Comparison of ENCODE assay signal across 1 cellular context in the genomic region with DNA sequence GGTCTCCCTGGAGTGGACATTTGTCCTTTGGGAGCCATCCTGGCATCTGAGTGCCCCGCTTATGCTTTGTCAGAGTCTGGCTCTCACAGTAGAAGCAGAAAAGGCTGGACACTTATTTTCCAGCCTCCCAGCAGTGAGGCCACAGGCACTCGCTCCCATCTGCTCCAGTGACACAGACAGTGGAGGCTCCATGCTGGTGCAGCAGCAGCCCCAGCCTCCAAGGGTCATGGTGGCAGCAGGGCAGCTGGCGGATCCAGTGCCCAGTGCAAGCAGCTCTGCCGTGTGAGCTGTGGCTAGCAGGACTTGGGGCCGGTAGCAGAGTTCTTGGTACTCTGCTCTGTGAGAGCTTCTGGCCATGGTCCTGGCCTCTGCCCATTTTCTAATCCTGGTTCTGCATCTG.
TF ChIP-seq lines count a peak whose summit lies in the region.

No MANE protein-coding gene starts in this region.

TF ChIP-seq in HepG2, 621 proteins besides CTCF, POLR2A, EP300 and RAD21 (continued from another document):
- TF ChIP-seq, protein P1, sequence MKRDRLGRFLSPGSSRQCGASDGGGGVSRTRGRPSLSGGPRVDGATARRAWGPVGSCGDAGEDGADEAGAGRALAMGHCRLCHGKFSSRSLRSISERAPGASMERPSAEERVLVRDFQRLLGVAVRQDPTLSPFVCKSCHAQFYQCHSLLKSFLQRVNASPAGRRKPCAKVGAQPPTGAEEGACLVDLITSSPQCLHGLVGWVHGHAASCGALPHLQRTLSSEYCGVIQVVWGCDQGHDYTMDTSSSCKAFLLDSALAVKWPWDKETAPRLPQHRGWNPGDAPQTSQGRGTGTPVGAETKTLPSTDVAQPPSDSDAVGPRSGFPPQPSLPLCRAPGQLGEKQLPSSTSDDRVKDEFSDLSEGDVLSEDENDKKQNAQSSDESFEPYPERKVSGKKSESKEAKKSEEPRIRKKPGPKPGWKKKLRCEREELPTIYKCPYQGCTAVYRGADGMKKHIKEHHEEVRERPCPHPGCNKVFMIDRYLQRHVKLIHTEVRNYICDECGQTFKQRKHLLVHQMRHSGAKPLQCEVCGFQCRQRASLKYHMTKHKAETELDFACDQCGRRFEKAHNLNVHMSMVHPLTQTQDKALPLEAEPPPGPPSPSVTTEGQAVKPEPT (CRISPR knock-in tag; IDR thresholded peaks at IDR 0.05; ENCODE audit: low read depth): no peak
- no peak for TF ChIP-seq ZFP82 (CRISPR knock-in tag; IDR thresholded peaks at IDR 0.05; ENCODE audit: borderline replicate concordance)
- TF ChIP-seq, protein P2, sequence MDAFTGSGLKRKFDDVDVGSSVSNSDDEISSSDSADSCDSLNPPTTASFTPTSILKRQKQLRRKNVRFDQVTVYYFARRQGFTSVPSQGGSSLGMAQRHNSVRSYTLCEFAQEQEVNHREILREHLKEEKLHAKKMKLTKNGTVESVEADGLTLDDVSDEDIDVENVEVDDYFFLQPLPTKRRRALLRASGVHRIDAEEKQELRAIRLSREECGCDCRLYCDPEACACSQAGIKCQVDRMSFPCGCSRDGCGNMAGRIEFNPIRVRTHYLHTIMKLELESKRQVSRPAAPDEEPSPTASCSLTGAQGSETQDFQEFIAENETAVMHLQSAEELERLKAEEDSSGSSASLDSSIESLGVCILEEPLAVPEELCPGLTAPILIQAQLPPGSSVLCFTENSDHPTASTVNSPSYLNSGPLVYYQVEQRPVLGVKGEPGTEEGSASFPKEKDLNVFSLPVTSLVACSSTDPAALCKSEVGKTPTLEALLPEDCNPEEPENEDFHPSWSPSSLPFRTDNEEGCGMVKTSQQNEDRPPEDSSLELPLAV (CRISPR knock-in tag; conservative IDR thresholded peaks at IDR 0.05; ENCODE audit: low read depth): no peak
- TF ChIP-seq MAZ (IDR thresholded peaks at IDR 0.05; ENCODE audit: borderline replicate concordance, low read depth, low read length): no peak
- TF ChIP-seq MAZ (CRISPR knock-in tag; IDR thresholded peaks at IDR 0.05; ENCODE audit: low read depth): no peak
- TF ChIP-seq KDM5B (CRISPR knock-in tag; IDR thresholded peaks at IDR 0.05; ENCODE audit: borderline replicate concordance): no peak
- TF ChIP-seq ZNF263 (CRISPR knock-in tag; IDR thresholded peaks at IDR 0.05): no peak
- TF ChIP-seq, protein P3, sequence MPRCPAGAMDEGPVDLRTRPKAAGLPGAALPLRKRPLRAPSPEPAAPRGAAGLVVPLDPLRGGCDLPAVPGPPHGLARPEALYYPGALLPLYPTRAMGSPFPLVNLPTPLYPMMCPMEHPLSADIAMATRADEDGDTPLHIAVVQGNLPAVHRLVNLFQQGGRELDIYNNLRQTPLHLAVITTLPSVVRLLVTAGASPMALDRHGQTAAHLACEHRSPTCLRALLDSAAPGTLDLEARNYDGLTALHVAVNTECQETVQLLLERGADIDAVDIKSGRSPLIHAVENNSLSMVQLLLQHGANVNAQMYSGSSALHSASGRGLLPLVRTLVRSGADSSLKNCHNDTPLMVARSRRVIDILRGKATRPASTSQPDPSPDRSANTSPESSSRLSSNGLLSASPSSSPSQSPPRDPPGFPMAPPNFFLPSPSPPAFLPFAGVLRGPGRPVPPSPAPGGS (CRISPR knock-in tag; IDR thresholded peaks at IDR 0.05): no peak
- no peak for TF ChIP-seq GABPA (IDR thresholded peaks at IDR 0.05; ENCODE audit: low read depth, low read length)
- no peak for TF ChIP-seq GABPA (CRISPR knock-in tag; IDR thresholded peaks at IDR 0.05; ENCODE audit: low read depth)
- TF ChIP-seq ZNF761 (CRISPR knock-in tag; conservative IDR thresholded peaks at IDR 0.05): no peak
- TF ChIP-seq, protein P4, sequence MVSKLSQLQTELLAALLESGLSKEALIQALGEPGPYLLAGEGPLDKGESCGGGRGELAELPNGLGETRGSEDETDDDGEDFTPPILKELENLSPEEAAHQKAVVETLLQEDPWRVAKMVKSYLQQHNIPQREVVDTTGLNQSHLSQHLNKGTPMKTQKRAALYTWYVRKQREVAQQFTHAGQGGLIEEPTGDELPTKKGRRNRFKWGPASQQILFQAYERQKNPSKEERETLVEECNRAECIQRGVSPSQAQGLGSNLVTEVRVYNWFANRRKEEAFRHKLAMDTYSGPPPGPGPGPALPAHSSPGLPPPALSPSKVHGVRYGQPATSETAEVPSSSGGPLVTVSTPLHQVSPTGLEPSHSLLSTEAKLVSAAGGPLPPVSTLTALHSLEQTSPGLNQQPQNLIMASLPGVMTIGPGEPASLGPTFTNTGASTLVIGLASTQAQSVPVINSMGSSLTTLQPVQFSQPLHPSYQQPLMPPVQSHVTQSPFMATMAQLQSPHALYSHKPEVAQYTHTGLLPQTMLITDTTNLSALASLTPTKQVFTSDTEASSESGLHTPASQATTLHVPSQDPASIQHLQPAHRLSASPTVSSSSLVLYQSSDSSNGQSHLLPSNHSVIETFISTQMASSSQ (IDR thresholded peaks at IDR 0.05; ENCODE audit: low read depth): no peak
- TF ChIP-seq, protein P4 (CRISPR knock-in tag; IDR thresholded peaks at IDR 0.05; ENCODE audit: borderline replicate concordance): no peak
- TF ChIP-seq ZNF160 (CRISPR knock-in tag; IDR thresholded peaks at IDR 0.05): no peak
- TF ChIP-seq, protein P5, sequence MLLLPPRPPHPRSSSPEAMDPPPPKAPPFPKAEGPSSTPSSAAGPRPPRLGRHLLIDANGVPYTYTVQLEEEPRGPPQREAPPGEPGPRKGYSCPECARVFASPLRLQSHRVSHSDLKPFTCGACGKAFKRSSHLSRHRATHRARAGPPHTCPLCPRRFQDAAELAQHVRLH (CRISPR knock-in tag; IDR thresholded peaks at IDR 0.05; ENCODE audit: borderline replicate concordance, low read depth): no peak
- no peak for TF ChIP-seq ZKSCAN8 (CRISPR knock-in tag; IDR thresholded peaks at IDR 0.05; ENCODE audit: borderline replicate concordance)
- TF ChIP-seq WIZ (CRISPR knock-in tag; IDR thresholded peaks at IDR 0.05): no peak
- TF ChIP-seq, protein P6, sequence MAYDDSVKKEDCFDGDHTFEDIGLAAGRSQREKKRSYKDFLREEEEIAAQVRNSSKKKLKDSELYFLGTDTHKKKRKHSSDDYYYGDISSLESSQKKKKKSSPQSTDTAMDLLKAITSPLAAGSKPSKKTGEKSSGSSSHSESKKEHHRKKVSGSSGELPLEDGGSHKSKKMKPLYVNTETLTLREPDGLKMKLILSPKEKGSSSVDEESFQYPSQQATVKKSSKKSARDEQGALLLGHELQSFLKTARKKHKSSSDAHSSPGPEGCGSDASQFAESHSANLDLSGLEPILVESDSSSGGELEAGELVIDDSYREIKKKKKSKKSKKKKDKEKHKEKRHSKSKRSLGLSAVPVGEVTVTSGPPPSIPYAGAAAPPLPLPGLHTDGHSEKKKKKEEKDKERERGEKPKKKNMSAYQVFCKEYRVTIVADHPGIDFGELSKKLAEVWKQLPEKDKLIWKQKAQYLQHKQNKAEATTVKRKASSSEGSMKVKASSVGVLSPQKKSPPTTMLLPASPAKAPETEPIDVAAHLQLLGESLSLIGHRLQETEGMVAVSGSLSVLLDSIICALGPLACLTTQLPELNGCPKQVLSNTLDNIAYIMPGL (CRISPR knock-in tag; IDR thresholded peaks at IDR 0.05; ENCODE audit: borderline replicate concordance in 1 of 2, low read depth in 1 of 2): no peak
- TF ChIP-seq ZNF749 (CRISPR knock-in tag; IDR thresholded peaks at IDR 0.05; ENCODE audit: borderline replicate concordance): no peak
- no peak for TF ChIP-seq NR2F2 (IDR thresholded peaks at IDR 0.05; ENCODE audit: borderline replicate concordance, low read depth)
